In genomic region chr5:6732634-6733410, GRCh38 we compare ENCODE assay signal across 8 cellular contexts. TPM values are rescaled to one million over a fixed set of nuclear protein-coding genes. Genes with fewer than 3 reads are reported as not detected.
DNase-seq lines count a peak whose midpoint lies in the region; ATAC-seq and TF ChIP-seq lines count a peak whose summit lies in the region.
"Had no signal": no experiment of that assay in that cellular context is flagged by ENCODE, and none has a peak within 500 bp of the region (broad histone marks: within the 10 kb centered on the region; RNA-seq: fewer than 3 reads in every experiment).

No MANE protein-coding gene starts in this region.

- peaks cover 83% of the 10 kb centered on the region for H3K4me1 Mint-ChIP-seq in HFFc6 (ENCODE audit: low read depth)
- peaks cover 82% of the 10 kb centered on the region for H3K4me1 Mint-ChIP-seq in activated T-helper 1 cell treated with anti-CD3 and anti-CD28 coated beads, Interleukin-12 subunit alpha, Interleukin-12 subunit beta, Interleukin-2, Interleukin-4 antibody, amounts not matched to agents 30 ng/mL and 10 ng/mL and 1 ng/mL, durations not matched to agents 14 hours and 24 hours and 36 hours (ENCODE audit: low read depth)

- H3K27ac ChIP-seq in heart right ventricle (peak overlapping the region in 9 of 10 donors; percentile 55 to 86 (median 72)), spleen (peak overlapping the region; percentile 2 to 75 (median 64))

- peak overlapping the region; percentile 99 for H3K27ac Mint-ChIP-seq in HFFc6
- peak overlapping the region; percentile 18 for H3K27ac Mint-ChIP-seq in activated T-helper 1 cell treated with anti-CD3 and anti-CD28 coated beads, Interleukin-12 subunit alpha, Interleukin-12 subunit beta, Interleukin-2, Interleukin-4 antibody, amounts not matched to agents 30 ng/mL and 10 ng/mL and 1 ng/mL, durations not matched to agents 14 hours and 24 hours and 36 hours

- peak; percentile 39 to 84 (median 65) for ATAC-seq in heart right ventricle
- ATAC-seq in HG03139 (IDR thresholded peaks at IDR 0.05; ENCODE audit: unreplicated experiment): no peak
- no peak for ATAC-seq in HG02852 (IDR thresholded peaks at IDR 0.05; ENCODE audit: unreplicated experiment)

- 17% methylated on average over 13 of the region's 13 CpGs for WGBS in heart right ventricle, 2 donors
- 37 to 64% (median 58%) methylated on average over 13 of the region's 13 CpGs for WGBS in spleen, 5 donors

- H3K9me3 ChIP-seq in heart right ventricle: no peaks in the 10 kb centered on the region
- H3K9me3 ChIP-seq in spleen: no peaks in the 10 kb centered on the region

- peak; percentile 76 for DNase-seq in HFFc6
- no peak for DNase-seq in activated T-helper 1 cell treated with anti-CD3 and anti-CD28 coated beads, Interleukin-12 subunit alpha, Interleukin-12 subunit beta, Interleukin-2, Interleukin-4 antibody, amounts not matched to agents 30 ng/mL and 10 ng/mL and 1 ng/mL, durations not matched to agents 14 hours and 24 hours and 36 hours (ENCODE audit: low spot score)
- peak; percentile 37 to 53 for DNase-seq in heart right ventricle
- peak; percentile 74 for DNase-seq in spleen
- no peak for DNase-seq in NAMALWA (ENCODE audit: low spot score)

- TF ChIP-seq CTCF in HFFc6 (IDR thresholded peaks at IDR 0.05): no peak
- no peak for TF ChIP-seq CTCF in heart right ventricle (IDR thresholded peaks at IDR 0.05)
- TF ChIP-seq CTCF in spleen (IDR thresholded peaks at IDR 0.05 in 8 of 11, conservative IDR thresholded peaks at IDR 0.05 in 3 of 11): no peak

- H3K27me3 Mint-ChIP-seq in HFFc6 (ENCODE audit: insufficient read depth): no peaks in the 10 kb centered on the region
- H3K27me3 Mint-ChIP-seq in activated T-helper 1 cell treated with anti-CD3 and anti-CD28 coated beads, Interleukin-12 subunit alpha, Interleukin-12 subunit beta, Interleukin-2, Interleukin-4 antibody, amounts not matched to agents 30 ng/mL and 10 ng/mL and 1 ng/mL, durations not matched to agents 14 hours and 24 hours and 36 hours (ENCODE audit: insufficient read depth): no peaks in the 10 kb centered on the region

- no peak for TF ChIP-seq POLR2A in spleen (IDR thresholded peaks at IDR 0.05)

- H3K36me3 ChIP-seq in heart right ventricle: peaks cover 0 to 10% (median 0%) of the 10 kb centered on the region in 9 donors
- peaks cover 0 to 21% (median 6%) of the 10 kb centered on the region in 6 donors for H3K36me3 ChIP-seq in spleen

- H3K36me3 Mint-ChIP-seq in HFFc6 (ENCODE audit: low read depth): peaks cover 9% of the 10 kb centered on the region
- H3K36me3 Mint-ChIP-seq in activated T-helper 1 cell treated with anti-CD3 and anti-CD28 coated beads, Interleukin-12 subunit alpha, Interleukin-12 subunit beta, Interleukin-2, Interleukin-4 antibody, amounts not matched to agents 30 ng/mL and 10 ng/mL and 1 ng/mL, durations not matched to agents 14 hours and 24 hours and 36 hours (ENCODE audit: low read depth): peaks cover 27% of the 10 kb centered on the region

- no peaks in the 10 kb centered on the region for H3K9me3 Mint-ChIP-seq in HFFc6
- H3K9me3 Mint-ChIP-seq in activated T-helper 1 cell treated with anti-CD3 and anti-CD28 coated beads, Interleukin-12 subunit alpha, Interleukin-12 subunit beta, Interleukin-2, Interleukin-4 antibody, amounts not matched to agents 30 ng/mL and 10 ng/mL and 1 ng/mL, durations not matched to agents 14 hours and 24 hours and 36 hours: no peaks in the 10 kb centered on the region

- H3K27me3 ChIP-seq in heart right ventricle (no peaks in the 10 kb centered on the region), spleen (replicated peaks in 1 of 7) (no peaks in the 10 kb centered on the region)

- H3K4me1 ChIP-seq in heart right ventricle (peaks cover 12 to 93% (median 70%) of the 10 kb centered on the region in 9 donors), spleen (peaks cover 32 to 93% (median 80%) of the 10 kb centered on the region in 6 donors)

- H3K4me3 ChIP-seq in heart right ventricle: peak overlapping the region in 6 of 10 donors; percentile 12 to 30 (median 16)
- peak overlapping the region in 2 of 8 donors; percentile 10 to 17 for H3K4me3 ChIP-seq in spleen
- H3K4me3 ChIP-seq: K562 had no signal

- peak overlapping the region; percentile 86 for H3K4me3 Mint-ChIP-seq in HFFc6
- H3K4me3 Mint-ChIP-seq in activated T-helper 1 cell treated with anti-CD3 and anti-CD28 coated beads, Interleukin-12 subunit alpha, Interleukin-12 subunit beta, Interleukin-2, Interleukin-4 antibody, amounts not matched to agents 30 ng/mL and 10 ng/mL and 1 ng/mL, durations not matched to agents 14 hours and 24 hours and 36 hours: no peak overlapping the region

- intact Hi-C loops in activated T-helper 1 cell treated with anti-CD3 and anti-CD28 coated beads, Interleukin-12 subunit alpha, Interleukin-12 subunit beta, Interleukin-2, Interleukin-4 antibody, amounts not matched to agents 30 ng/mL and 10 ng/mL and 1 ng/mL, durations not matched to agents 14 hours and 24 hours and 36 hours (cut with micrococcal nuclease): no loop called here
- intact Hi-C loops in heart right ventricle (cut with DNase I): loop anchor here in 2 of 10 donors (10.0 kb wide), 2 partner anchors 98 to 358 kb away; partner anchors contain the start of genes MED10 (in 1 of the 2), NSUN2 (in 1 of the 2) and SRD5A1 (in 1 of the 2)
- intact Hi-C loops in spleen (cut with DNase I; ENCODE audit: low total_unique reads): no loop called here

RNA-seq across cellular contexts. Expression of gene TENT4A, which starts 19.6 kb away (rescaled TPM):
- 10 to 100 TPM; 19.8 to 23.8 (median 21.7) TPM for total RNA-seq in HFFc6 (2021; fragmentation: NEBNext Ultra II Directional; extraction: Animal tissue kit (Norgen Biotek cat#: 25700))
- 40.6 and 42.3 TPM in 2 replicates for total RNA-seq in activated T-helper 1 cell treated with anti-CD3 and anti-CD28 coated beads, Interleukin-12 subunit alpha, Interleukin-12 subunit beta, Interleukin-2, Interleukin-4 antibody, amounts not matched to agents 30 ng/mL and 10 ng/mL and 1 ng/mL, durations not matched to agents 14 hours and 24 hours and 36 hours
- total RNA-seq in heart right ventricle (10 to 100 TPM in 8 of 10 donors, 1 to 10 TPM in 2; 8.8 to 13.7 (median 11.7) TPM), spleen (10 to 100 TPM; 26.3 to 44.8 (median 37.0) TPM)
- polyA plus RNA-seq in heart right ventricle (1 to 10 TPM; 4.2 to 8.9 TPM), spleen (10 to 100 TPM in 2 of 3 donors, 1 to 10 TPM in 1; 7.1 to 16.5 (median 12.9) TPM)

Comparison
In these comparisons a context has a peak if more than half of its experiments do, and no peak if none do; other contexts are left out.
1. DNase-seq: peak in HFFc6 (single experiment), heart right ventricle (2 of 2) and spleen (single experiment); none in activated T-helper 1 cell treated with anti-CD3 and anti-CD28 coated beads, Interleukin-12 subunit alpha, Interleukin-12 subunit beta, Interleukin-2, Interleukin-4 antibody, amounts not matched to agents 30 ng/mL and 10 ng/mL and 1 ng/mL, durations not matched to agents 14 hours and 24 hours and 36 hours (single experiment) and NAMALWA (single experiment).
2. ATAC-seq: peak in heart right ventricle (8 of 8); none in HG03139 (single experiment) and HG02852 (single experiment).